Comparison of ENCODE assay signal across 7 cellular contexts in genomic region chr1:234611799-234612351, GRCh38. TPM values are rescaled to one million over a fixed set of nuclear protein-coding genes. Genes with fewer than 3 reads are reported as not detected.
DNase-seq lines count a peak whose midpoint lies in the region; ATAC-seq, FAIRE-seq and TF ChIP-seq lines count a peak whose summit lies in the region.

No MANE protein-coding gene starts in this region.

- H3K27ac ChIP-seq in OCI-LY1 (ENCODE audit: low read depth, low read length, poor library complexity, severe bottlenecking): peak overlapping the region; percentile 92
- H3K27ac ChIP-seq in astrocyte (ENCODE audit: low read depth, low read length): peak overlapping the region; percentile 99

- ATAC-seq in left colon (peak; percentile 25), HG02973 (IDR thresholded peaks at IDR 0.05; ENCODE audit: unreplicated experiment) (no peak)
- no peak for ATAC-seq in stimulated activated effector memory CD8-positive, alpha-beta T cell treated with anti-CD3 and anti-CD28 coated beads, Interleukin-12 subunit alpha, Interleukin-12 subunit beta, amount 100 ng/mL, for 72 hours

- H3K27me3 ChIP-seq in OCI-LY1 (ENCODE audit: insufficient read depth, low read length) (no peaks in the 10 kb centered on the region), astrocyte (ENCODE audit: insufficient read depth, low read length) (no peaks in the 10 kb centered on the region)

- H3K79me2 ChIP-seq in OCI-LY1 (ENCODE audit: insufficient read depth, low read length) (peaks cover 8% of the 10 kb centered on the region; the same call in 1 of the 2 replicates), astrocyte (ENCODE audit: insufficient read depth, low read length) (peaks cover 25% of the 10 kb centered on the region)

- peak overlapping the region; percentile 74 for H3K4me3 ChIP-seq in OCI-LY1 (ENCODE audit: low read depth, low read length, poor library complexity, severe bottlenecking)
- peak overlapping the region; percentile 13 for H3K4me3 ChIP-seq in astrocyte (ENCODE audit: insufficient read depth, low read depth, low read length)

- peaks cover 45% of the 10 kb centered on the region for H3K4me1 Mint-ChIP-seq in astrocyte (ENCODE audit: low read depth, unreplicated experiment)
- peaks cover 44% of the 10 kb centered on the region for H3K4me1 Mint-ChIP-seq in stimulated activated effector memory CD8-positive, alpha-beta T cell treated with anti-CD3 and anti-CD28 coated beads, Interleukin-12 subunit alpha, Interleukin-12 subunit beta, amount 100 ng/mL, for 72 hours

- H3K9ac ChIP-seq in OCI-LY1 (ENCODE audit: low read length) (peak overlapping the region; percentile 89), astrocyte (ENCODE audit: low read length) (peak overlapping the region; percentile 97)

- H3K27ac Mint-ChIP-seq in astrocyte (ENCODE audit: unreplicated experiment): peak overlapping the region; percentile 100
- H3K27ac Mint-ChIP-seq in stimulated activated effector memory CD8-positive, alpha-beta T cell treated with anti-CD3 and anti-CD28 coated beads, Interleukin-12 subunit alpha, Interleukin-12 subunit beta, amount 100 ng/mL, for 72 hours: peak overlapping the region; percentile 99

- peak; percentile 45 for TF ChIP-seq POLR2A in GM19099 (IDR thresholded peaks at IDR 0.05; ENCODE audit: extremely low read depth, insufficient read length, low read depth)

- H3K4me1 ChIP-seq in OCI-LY1 (ENCODE audit: insufficient read depth, low read length, severe bottlenecking): peaks cover 57% of the 10 kb centered on the region
- peaks cover 46% of the 10 kb centered on the region for H3K4me1 ChIP-seq in astrocyte (ENCODE audit: insufficient read depth, low read length)

- H2AFZ ChIP-seq in OCI-LY1 (ENCODE audit: low read length): no peak overlapping the region
- no peak overlapping the region for H2AFZ ChIP-seq in astrocyte (ENCODE audit: low read depth, low read length)

- H3K4me2 ChIP-seq in OCI-LY1 (ENCODE audit: low read length): peak overlapping the region; percentile 90
- peak overlapping the region; percentile 90 for H3K4me2 ChIP-seq in astrocyte (ENCODE audit: low read length)

- H3K9me3 Mint-ChIP-seq in astrocyte (ENCODE audit: unreplicated experiment): peaks cover 2% of the 10 kb centered on the region
- no peaks in the 10 kb centered on the region for H3K9me3 Mint-ChIP-seq in stimulated activated effector memory CD8-positive, alpha-beta T cell treated with anti-CD3 and anti-CD28 coated beads, Interleukin-12 subunit alpha, Interleukin-12 subunit beta, amount 100 ng/mL, for 72 hours

- peaks cover 15% of the 10 kb centered on the region for H3K36me3 Mint-ChIP-seq in astrocyte (ENCODE audit: low read depth, unreplicated experiment)
- peaks cover 44% of the 10 kb centered on the region for H3K36me3 Mint-ChIP-seq in stimulated activated effector memory CD8-positive, alpha-beta T cell treated with anti-CD3 and anti-CD28 coated beads, Interleukin-12 subunit alpha, Interleukin-12 subunit beta, amount 100 ng/mL, for 72 hours

- H3K9me3 ChIP-seq in OCI-LY1 (ENCODE audit: low read length): no peaks in the 10 kb centered on the region
- no peaks in the 10 kb centered on the region for H3K9me3 ChIP-seq in astrocyte (ENCODE audit: insufficient read depth, low read depth, low read length)

- peak overlapping the region; percentile 75 for H3K4me3 Mint-ChIP-seq in astrocyte (ENCODE audit: unreplicated experiment)
- H3K4me3 Mint-ChIP-seq in stimulated activated effector memory CD8-positive, alpha-beta T cell treated with anti-CD3 and anti-CD28 coated beads, Interleukin-12 subunit alpha, Interleukin-12 subunit beta, amount 100 ng/mL, for 72 hours: peak overlapping the region; percentile 95

- H4K20me1 ChIP-seq in OCI-LY1 (ENCODE audit: insufficient read depth, low read length) (no peaks in the 10 kb centered on the region), astrocyte (ENCODE audit: insufficient read depth, low read length) (peaks cover 12% of the 10 kb centered on the region)

- FAIRE-seq in astrocyte (lab: Jason Lieb, UNC): no peak

- no peak for DNase-seq in astrocyte (ENCODE audit: low read depth)
- peak; percentile 66 to 67 for DNase-seq in left colon
- DNase-seq in stimulated activated effector memory CD8-positive, alpha-beta T cell treated with anti-CD3 and anti-CD28 coated beads, Interleukin-12 subunit alpha, Interleukin-12 subunit beta, amount 100 ng/mL, for 72 hours (ENCODE audit: low spot score in 2 of 2): peak in 1 of 2 donors; percentile 65
- DNase-seq in RPMI8226: no peak

- H3K27me3 Mint-ChIP-seq in astrocyte (ENCODE audit: low read depth, unreplicated experiment): no peaks in the 10 kb centered on the region

- H3K36me3 ChIP-seq in OCI-LY1 (ENCODE audit: insufficient read depth, low read length) (peaks cover 8% of the 10 kb centered on the region), astrocyte (ENCODE audit: insufficient read depth, low read length) (peaks cover 10% of the 10 kb centered on the region)

- intact Hi-C loops in left colon (cut with DNase I, micrococcal nuclease): loop anchor here in 1 of 2 donors (5.0 kb wide), 1 partner anchor 105 kb away; no protein-coding TSS in a partner anchor

- H3K9me2 ChIP-seq in OCI-LY1 (ENCODE audit: low read depth, low read length): no peaks in the 10 kb centered on the region

- no peak for TF ChIP-seq CTCF in OCI-LY1 (IDR thresholded peaks at IDR 0.05; ENCODE audit: low read length)
- no peak for TF ChIP-seq CTCF in astrocyte (IDR thresholded peaks at IDR 0.05; ENCODE audit: insufficient read depth, low read depth, low read length)

- no peaks in the 10 kb centered on the region for H3F3A ChIP-seq in OCI-LY1 (ENCODE audit: insufficient read depth, low read length)

RNA-seq across cellular contexts. Expression of gene IRF2BP2, which starts 1.9 kb away (rescaled TPM):
- total RNA-seq in astrocyte: 122 and 126 TPM in 2 replicates
- 100 to 1,000 TPM; 176 TPM for total RNA-seq in left colon

Comparison
In these comparisons a context has a peak if more than half of its experiments do, and no peak if none do; other contexts are left out.
1. DNase-seq: peak in left colon (2 of 2); none in astrocyte (single experiment) and RPMI8226 (single experiment).